In genomic region chr17:61457226-61457983, GRCh38 we compare ENCODE assay signal across 12 cellular contexts. TPM values are rescaled to one million over a fixed set of nuclear protein-coding genes. Genes with fewer than 3 reads are reported as not detected.
A peak's percentile ranks its signal among the peaks of the same experiment; 100 is the strongest.
DNase-seq lines count a peak whose midpoint lies in the region; ATAC-seq, FAIRE-seq and TF ChIP-seq lines count a peak whose summit lies in the region.
"Had no signal": no experiment of that assay in that cellular context is flagged by ENCODE, and none has a peak within 500 bp of the region (broad histone marks: within the 10 kb centered on the region; RNA-seq: fewer than 3 reads in every experiment).

No MANE protein-coding gene starts in this region.

- no peaks in the 10 kb centered on the region for H3K79me1 ChIP-seq in H1 (ENCODE audit: low read depth, low read length)

- H3K56ac ChIP-seq in H1 (replicated peaks; ENCODE audit: insufficient read length, low read depth, low read length) = no peak overlapping the region

- H3K4me1 ChIP-seq in CD8-positive, alpha-beta memory T cell (ENCODE audit: insufficient read depth, low read length) = peaks cover 5% of the 10 kb centered on the region
- peaks cover 16% of the 10 kb centered on the region for H3K4me1 ChIP-seq in NT2/D1 (ENCODE audit: insufficient read depth, insufficient read length)
- peaks cover 2 to 26% (median 9%) of the 10 kb centered on the region in 4 experiments; a peak in 6 of 7 replicates for H3K4me1 ChIP-seq in H1 (replicated peaks in 1 of 4; ENCODE audit: control insufficient read depth in 3 of 4, insufficient read depth in 4 of 4, low read length in 3 of 4)
- no peaks in the 10 kb centered on the region for H3K4me1 ChIP-seq in BE2C

- no peak overlapping the region for H2BK20ac ChIP-seq in H1 (ENCODE audit: low read length)

- H3K9ac ChIP-seq in NT2/D1 (ENCODE audit: insufficient read length, low read depth) (peak overlapping the region; percentile 39), H1 (replicated peaks in 1 of 4; ENCODE audit: extremely low read depth in 1 of 4, low read depth in 3 of 4, low read length in 3 of 4) (no peak overlapping the region)

- no peak for ATAC-seq in naive thymus-derived CD8-positive, alpha-beta T cell
- no peak for ATAC-seq in HG03095 (IDR thresholded peaks at IDR 0.05; ENCODE audit: unreplicated experiment)

- CTCF ChIA-PET in CD8-positive, alpha-beta memory T cell (lab: Charles Lee) = no interaction called here
- CTCF ChIA-PET in H1 (lab: Charles Lee; ENCODE audit: partially characterized antibody) = interaction anchor here (0.9 to 11.6 kb wide), 7 partner anchors 10 to 117 kb away, joined by 3 to 136 read pairs (median 5); partner anchors contain the start of gene TBX2

- no peak overlapping the region for H2BK15ac ChIP-seq in H1 (ENCODE audit: low read length)

- 9% methylated on average over 32 of the region's 39 CpGs; no CpG with 5 or more reads in 1 of the 2 experiments for WGBS in H1 (ENCODE audit: extremely low coverage in 1 of 2, insufficient coverage in 1 of 2, insufficient read length in 1 of 2, insufficient replicate concordance in 2 of 2, low coverage in 1 of 2, low lambda C conversion rate in 2 of 2, missing lambda C conversion rate in 1 of 2), 2 experiments

- H3K36me3 Mint-ChIP-seq in CD8-positive, alpha-beta memory T cell = no peaks in the 10 kb centered on the region
- H3K36me3 Mint-ChIP-seq in naive thymus-derived CD8-positive, alpha-beta T cell = peaks cover 2 to 4% (median 3%) of the 10 kb centered on the region in 3 donors

- no peak for TF ChIP-seq EP300 in H1 (IDR thresholded peaks at IDR 0.05; ENCODE audit: borderline replicate concordance in 1 of 2, low read depth in 2 of 2, low read length in 2 of 2)

- peaks cover 26 to 51% (median 33%) of the 10 kb centered on the region in 3 donors for H3K4me1 Mint-ChIP-seq in CD8-positive, alpha-beta memory T cell
- peaks cover 22 to 72% (median 55%) of the 10 kb centered on the region in 4 donors for H3K4me1 Mint-ChIP-seq in naive thymus-derived CD8-positive, alpha-beta T cell

- TF ChIP-seq POLR2A in H1 (IDR thresholded peaks at IDR 0.05; ENCODE audit: control extremely low read depth in 1 of 2, low read depth in 2 of 2, low read length in 2 of 2) = no peak

- no peak for DNase-seq in CD8-positive, alpha-beta memory T cell
- DNase-seq in NT2/D1 (ENCODE audit: low read depth, low spot score) (no peak), H1 (ENCODE audit: low read depth in 1 of 2, low spot score in 2 of 2) (peak in 1 of 2 experiments; percentile 63), NCI-H1417 treated with DMSO at 0.1 percent for 48 hours (lab: John Stamatoyannopoulos, UW) (no peak), SKM-1 treated with dmso at 0.1 percent for 144 hours (lab: John Stamatoyannopoulos, UW; ENCODE audit: unreplicated experiment) (no peak), BE2C (no peak)
- no peak for DNase-seq in naive thymus-derived CD8-positive, alpha-beta T cell
- DNase-seq: activated CD4-positive, alpha-beta T cell treated with anti-CD3 and anti-CD28 coated beads, Interleukin-2, amount 50 U/mL, for 48 hours; NCI-H1048 had no signal

- no peak overlapping the region for H4K5ac ChIP-seq in H1 (ENCODE audit: insufficient read length, low read depth, low read length)

- H2AK5ac ChIP-seq in H1 (ENCODE audit: low read depth, low read length) = no peak overlapping the region

- peaks cover 73 to 86% of the 10 kb centered on the region in 2 donors for H3K27me3 Mint-ChIP-seq in CD8-positive, alpha-beta memory T cell
- peaks cover 61 to 94% (median 76%) of the 10 kb centered on the region in 5 donors for H3K27me3 Mint-ChIP-seq in naive thymus-derived CD8-positive, alpha-beta T cell

- no peak overlapping the region for H3K14ac ChIP-seq in H1 (ENCODE audit: insufficient read length)

- H4K91ac ChIP-seq in H1 (replicated peaks; ENCODE audit: insufficient read length, low read length) = no peak overlapping the region

- H3K27me3 ChIP-seq in CD8-positive, alpha-beta memory T cell (ENCODE audit: insufficient read depth, low read length, poor library complexity, severe bottlenecking) = peaks cover 55% of the 10 kb centered on the region
- H3K27me3 ChIP-seq in NT2/D1 (ENCODE audit: insufficient read depth, insufficient read length) (peaks cover 100% of the 10 kb centered on the region), H1 (replicated peaks in 1 of 4; ENCODE audit: control insufficient read depth in 3 of 4, extremely low read depth in 1 of 4, insufficient read depth in 3 of 4, low read length in 3 of 4) (peaks cover 91 to 100% (median 97%) of the 10 kb centered on the region in 4 experiments), BE2C (no peaks in the 10 kb centered on the region)

- H3K23me2 ChIP-seq in H1 (ENCODE audit: low read depth, low read length) = peaks cover 1% of the 10 kb centered on the region; the same call in 1 of the 2 replicates

- no peaks in the 10 kb centered on the region for H3K9me3 ChIP-seq in CD8-positive, alpha-beta memory T cell (ENCODE audit: low read length)
- H3K9me3 ChIP-seq in NT2/D1 (ENCODE audit: insufficient read depth, low read length) (no peaks in the 10 kb centered on the region), H1 (ENCODE audit: insufficient read depth in 2 of 2, low read depth in 1 of 2, low read length in 1 of 2) (peaks cover 0 to 4% of the 10 kb centered on the region in 2 experiments; a peak in 1 of 4 replicates), BE2C (no peaks in the 10 kb centered on the region; the same call in 1 of the 2 replicates)

- no peak for FAIRE-seq in H1 (lab: Jason Lieb, UNC)
- FAIRE-seq: islet of Langerhans had no signal

- peak overlapping the region in 1 of 8 donors; percentile 44 for H3K27ac Mint-ChIP-seq in CD8-positive, alpha-beta memory T cell
- H3K27ac Mint-ChIP-seq in naive thymus-derived CD8-positive, alpha-beta T cell = no peak overlapping the region

- no peaks in the 10 kb centered on the region for H3K36me3 ChIP-seq in CD8-positive, alpha-beta memory T cell (ENCODE audit: insufficient read depth, low read length)
- H3K36me3 ChIP-seq in NT2/D1 (ENCODE audit: insufficient read depth, insufficient read length, low read length) = no peaks in the 10 kb centered on the region
- peaks cover 0 to 20% (median 0%) of the 10 kb centered on the region in 4 experiments; a peak in 1 of 8 replicates for H3K36me3 ChIP-seq in H1 (ENCODE audit: control insufficient read depth in 2 of 4, insufficient read depth in 4 of 4, low read length in 3 of 4)
- no peaks in the 10 kb centered on the region for H3K36me3 ChIP-seq in BE2C

- no peak overlapping the region for H3K27ac ChIP-seq in CD8-positive, alpha-beta memory T cell (ENCODE audit: low read depth, low read length)
- H3K27ac ChIP-seq in H1 (ENCODE audit: low read depth, low read length) = no peak overlapping the region
- H3K27ac ChIP-seq: RWPE1 had no signal

- H3K4me3 Mint-ChIP-seq in CD8-positive, alpha-beta memory T cell = peak overlapping the region in 6 of 7 donors; percentile 46 to 73 (median 65)
- H3K4me3 Mint-ChIP-seq in naive thymus-derived CD8-positive, alpha-beta T cell = peak overlapping the region; percentile 49 to 80 (median 74)

- peaks cover 23 to 30% of the 10 kb centered on the region in 2 experiments for H4K20me1 ChIP-seq in H1 (replicated peaks in 1 of 2; ENCODE audit: control insufficient read depth in 1 of 2, insufficient read depth in 2 of 2, low read length in 2 of 2)

- H3K79me2 ChIP-seq in H1 (ENCODE audit: control insufficient read depth in 1 of 2, insufficient read depth in 2 of 2, low read length in 2 of 2) = no peaks in the 10 kb centered on the region

- no peak overlapping the region for H3K4me3 ChIP-seq in CD8-positive, alpha-beta memory T cell (ENCODE audit: low read length)
- H3K4me3 ChIP-seq in NT2/D1 (ENCODE audit: insufficient read length, low read depth) (peak overlapping the region; percentile 33), H1 (ENCODE audit: extremely low read depth in 1 of 4, insufficient read depth in 2 of 4, low read depth in 3 of 4, low read length in 4 of 4) (peak overlapping the region; percentile 1 to 47 (median 2); a peak in 4 of 8 replicates), BE2C (ENCODE audit: low read depth, low read length) (no peak overlapping the region)

- peaks cover 0 to 2% (median 0%) of the 10 kb centered on the region in 5 donors for H3K9me3 Mint-ChIP-seq in CD8-positive, alpha-beta memory T cell
- peaks cover 0 to 5% (median 0%) of the 10 kb centered on the region in 9 donors for H3K9me3 Mint-ChIP-seq in naive thymus-derived CD8-positive, alpha-beta T cell

- POLR2A ChIA-PET in CD8-positive, alpha-beta memory T cell (lab: Charles Lee) = no interaction called here
- POLR2A ChIA-PET in H1 (lab: Charles Lee; ENCODE audit: partially characterized antibody) = interaction anchor here (1.6 to 1.7 kb wide), 2 partner anchors 51 to 62 kb away, joined by 3 to 4 read pairs; no protein-coding TSS in a partner anchor
- POLR2A ChIA-PET in naive thymus-derived CD8-positive, alpha-beta T cell (lab: Charles Lee) = no interaction called here

- H3K4ac ChIP-seq in H1 (replicated peaks; ENCODE audit: insufficient read length, low read depth, low read length) = no peak overlapping the region

- H2BK5ac ChIP-seq in H1 (ENCODE audit: low read depth, low read length) = no peak overlapping the region

- TF ChIP-seq RAD21 in H1 (IDR thresholded peaks at IDR 0.05 in 1 of 2, conservative IDR thresholded peaks at IDR 0.05 in 1 of 2; ENCODE audit: low read depth in 2 of 2, low read length in 2 of 2) = no peak

- H3K18ac ChIP-seq in H1 (ENCODE audit: extremely low read depth, low read length) = no peak overlapping the region

- 0 out of 2 replicates have a peak overlapping the region, but pooled peaks have one; percentile 50 for H2BK12ac ChIP-seq in H1 (ENCODE audit: low read depth, low read length)

- no peak for TF ChIP-seq CTCF in H1 (IDR thresholded peaks at IDR 0.05; ENCODE audit: control extremely low read depth in 1 of 3, insufficient read depth in 1 of 3, low read depth in 1 of 3, low read length in 3 of 3)
- TF ChIP-seq CTCF in BE2C (IDR thresholded peaks at IDR 0.05; ENCODE audit: low read depth, low read length) = no peak

- no peak overlapping the region for H2AFZ ChIP-seq in H1 (ENCODE audit: low read length)

- H3K23ac ChIP-seq in H1 (ENCODE audit: insufficient read length) = no peak overlapping the region

- peak overlapping the region; percentile 72; the same call in 1 of the 2 replicates for H4K8ac ChIP-seq in H1 (ENCODE audit: extremely low read depth, insufficient read depth, low read length)

- H3K4me2 ChIP-seq in H1 (ENCODE audit: insufficient read depth in 1 of 2, low read depth in 2 of 2, low read length in 2 of 2) = peak overlapping the region; percentile 26 to 44

- H2BK120ac ChIP-seq in H1 (replicated peaks; ENCODE audit: low read depth, low read length) = no peak overlapping the region

RNA-seq across cellular contexts. Expression of gene TBX4, which starts 5.2 kb away (rescaled TPM):
- not detected for total RNA-seq in CD8-positive, alpha-beta memory T cell
- polyA plus RNA-seq in CD8-positive, alpha-beta memory T cell = not detected
- total RNA-seq in H1 (2021; fragmentation: NEBNext Ultra II Directional; extraction: Animal tissue kit (Norgen Biotek cat#: 25700)) = not detected in 2 replicates
- polyA plus RNA-seq in H1 (2011; rRNA removed) = 0.02 TPM in 1 of 2 replicates, not detected in the other
- not detected for polyA plus RNA-seq in H1 (2011; cell fraction: cytosol; rRNA removed)
- not detected for polyA plus RNA-seq in H1 (2011; cell fraction: nucleus; rRNA removed)
- 0.15 to 0.34 TPM in 2 of 4 replicates, not detected in the others for polyA plus RNA-seq in H1 (2012, experiment 1 of 2)
- 0.04 TPM for polyA plus RNA-seq in H1 (2012, experiment 2 of 2)
- polyA plus RNA-seq in H1 (2013, experiment 1 of 2) = not detected
- polyA plus RNA-seq in H1 (2013, experiment 2 of 2) = 0.02 TPM
- not detected in 2 replicates for polyA minus RNA-seq in H1 (2011; rRNA and poly(A)+ RNA removed)
- polyA minus RNA-seq in H1 (2011; cell fraction: cytosol; rRNA and poly(A)+ RNA removed) = not detected
- polyA minus RNA-seq in H1 (2011; cell fraction: nucleus; rRNA and poly(A)+ RNA removed) = not detected
- total RNA-seq in naive thymus-derived CD8-positive, alpha-beta T cell = not detected
- not detected for polyA plus RNA-seq in naive thymus-derived CD8-positive, alpha-beta T cell
- 1.6 TPM for polyA plus RNA-seq in BE2C (2012; ENCODE audit: insufficient read depth, insufficient read length, low read depth)

RNA-seq across cellular contexts. Expression of gene TBX2, which starts 57.8 kb away (rescaled TPM):
- total RNA-seq in CD8-positive, alpha-beta memory T cell = under 1 TPM; 0.11 to 0.13 TPM
- polyA plus RNA-seq in CD8-positive, alpha-beta memory T cell = not detected
- total RNA-seq in H1 (2021; fragmentation: NEBNext Ultra II Directional; extraction: Animal tissue kit (Norgen Biotek cat#: 25700)) = not detected in 2 replicates
- 0.02 TPM in 1 of 2 replicates, not detected in the other for polyA plus RNA-seq in H1 (2011; rRNA removed)
- not detected for polyA plus RNA-seq in H1 (2011; cell fraction: cytosol; rRNA removed)
- polyA plus RNA-seq in H1 (2011; cell fraction: nucleus; rRNA removed) = not detected
- 0.09 TPM in 1 of 4 replicates, not detected in the others for polyA plus RNA-seq in H1 (2012, experiment 1 of 2)
- polyA plus RNA-seq in H1 (2012, experiment 2 of 2) = not detected
- not detected for polyA plus RNA-seq in H1 (2013, experiment 1 of 2)
- polyA plus RNA-seq in H1 (2013, experiment 2 of 2) = not detected
- polyA minus RNA-seq in H1 (2011; rRNA and poly(A)+ RNA removed) = not detected in 2 replicates
- not detected for polyA minus RNA-seq in H1 (2011; cell fraction: cytosol; rRNA and poly(A)+ RNA removed)
- polyA minus RNA-seq in H1 (2011; cell fraction: nucleus; rRNA and poly(A)+ RNA removed) = not detected
- under 1 TPM in 1 of 2 experiments, not detected in 1; 0.13 TPM for total RNA-seq in naive thymus-derived CD8-positive, alpha-beta T cell
- polyA plus RNA-seq in naive thymus-derived CD8-positive, alpha-beta T cell = not detected
- polyA plus RNA-seq in BE2C (2012; ENCODE audit: insufficient read depth, insufficient read length, low read depth) = 107 TPM

Comparison
In these comparisons a context has a peak if more than half of its experiments do, and no peak if none do; other contexts are left out.
1. H3K4me3 ChIP-seq: peak in NT2/D1 (single experiment) and H1 (4 of 4); none in CD8-positive, alpha-beta memory T cell (single experiment) and BE2C (single experiment).